Comparison of ENCODE assay signal across 26 cellular contexts in the genomic region with DNA sequence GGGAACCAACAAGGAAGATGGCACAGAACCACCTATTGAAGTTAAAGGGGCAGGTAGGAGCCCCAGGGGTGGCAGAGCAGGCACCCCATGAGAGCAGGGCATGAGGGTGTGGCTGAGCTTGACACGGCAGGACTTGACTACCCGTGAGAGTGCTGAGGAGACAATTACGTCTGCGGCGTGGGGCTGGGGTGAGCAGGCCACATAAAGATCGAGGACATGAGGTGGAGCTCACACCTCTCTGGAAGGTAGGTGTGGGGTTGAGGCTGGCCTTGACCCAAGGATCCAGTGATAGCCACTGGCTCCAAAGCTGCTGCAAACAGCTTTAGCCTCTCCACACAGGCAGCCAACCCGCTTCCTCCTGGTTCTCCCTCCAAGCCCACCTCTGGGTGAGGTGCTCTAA.
"Had no signal": no experiment of that assay in that cellular context is flagged by ENCODE, and none has a peak within 500 bp of the region (broad histone marks: within the 10 kb centered on the region; RNA-seq: fewer than 3 reads in every experiment).

No MANE protein-coding gene starts in this region.

- H3K4me1 ChIP-seq: ascending aorta, body of pancreas had no signal

- H3K27me3 ChIP-seq: ascending aorta, body of pancreas had no signal

- H3K9me3 Mint-ChIP-seq: activated CD4-positive, alpha-beta memory T cell treated with anti-CD3 and anti-CD28 coated beads, Interleukin-2, amount 10 ng/mL, durations not matched to agents 7 days and 5 days had no signal

- H3K9me3 ChIP-seq: body of pancreas had no signal

- H3K27ac ChIP-seq: ascending aorta, body of pancreas, KMS-11, VCaP had no signal

- FAIRE-seq: bronchial epithelial cell had no signal

- H3K4me3 Mint-ChIP-seq: activated CD4-positive, alpha-beta memory T cell treated with anti-CD3 and anti-CD28 coated beads, Interleukin-2, amount 10 ng/mL, durations not matched to agents 7 days and 5 days; activated CD4-positive, alpha-beta T cell treated with anti-CD3 and anti-CD28 coated beads for 36 hours; activated naive CD8-positive, alpha-beta T cell treated with anti-CD3 and anti-CD28 coated beads, Interleukin-2, amount 50 U/mL, for 24 hours; activated T-cell treated with anti-CD3 and anti-CD28 coated beads, Interleukin-2, amount 50 U/mL, for 4 hours; T-helper 17 cell had no signal

- DNase-seq: activated CD4-positive, alpha-beta memory T cell treated with anti-CD3 and anti-CD28 coated beads, Interleukin-2, amount 10 ng/mL, durations not matched to agents 7 days and 5 days; activated CD4-positive, alpha-beta T cell treated with anti-CD3 and anti-CD28 coated beads for 36 hours; activated CD4-positive, alpha-beta T cell treated with anti-CD3 and anti-CD28 coated beads, Interleukin-2, amount 50 U/mL, for 1 hour; activated effector memory CD4-positive, alpha-beta T cell treated with anti-CD3 and anti-CD28 coated beads, Interleukin-2, amount 50 U/mL, for 16 hours; activated naive CD4-positive, alpha-beta T cell treated with Interleukin-2 at 50 U/mL for 16 hours; activated naive CD8-positive, alpha-beta T cell treated with anti-CD3 and anti-CD28 coated beads, Interleukin-2, amount 50 U/mL, for 24 hours; activated T-cell treated with anti-CD3 and anti-CD28 coated beads, Interleukin-2, amount 50 U/mL, for 4 hours; amniotic stem cell; body of pancreas; central memory CD4-positive, alpha-beta T cell; NCI-H1092; NCI-H1417; NCI-H1930; NCI-H2107; NCI-H2171 treated with DMSO at 0.1 percent for 48 hours; NCI-H226; NCI-H510A; NCI-H526 treated with DMSO at 0.1 percent for 48 hours; NCI-H82; SIG-M5; T-helper 17 cell had no signal

- H3K27ac Mint-ChIP-seq: activated CD4-positive, alpha-beta memory T cell treated with anti-CD3 and anti-CD28 coated beads, Interleukin-2, amount 10 ng/mL, durations not matched to agents 7 days and 5 days; activated CD4-positive, alpha-beta T cell treated with anti-CD3 and anti-CD28 coated beads for 36 hours; activated naive CD4-positive, alpha-beta T cell treated with anti-CD3 and anti-CD28 coated beads, Interleukin-2, amount 50 U/mL, for 72 hours; activated naive CD8-positive, alpha-beta T cell treated with anti-CD3 and anti-CD28 coated beads, Interleukin-2, amount 50 U/mL, for 24 hours; T-helper 17 cell had no signal

- H3K9ac ChIP-seq: KMS-11 had no signal

- H3K4me3 ChIP-seq: ascending aorta, body of pancreas had no signal

- ATAC-seq: activated CD4-positive, alpha-beta T cell treated with anti-CD3 and anti-CD28 coated beads for 36 hours; activated naive CD4-positive, alpha-beta T cell treated with anti-CD3 and anti-CD28 coated beads, Interleukin-2, amount 50 U/mL, for 72 hours; activated naive CD8-positive, alpha-beta T cell treated with anti-CD3 and anti-CD28 coated beads, Interleukin-2, amount 50 U/mL, for 24 hours; activated T-cell treated with anti-CD3 and anti-CD28 coated beads, Interleukin-2, amount 50 U/mL, for 4 hours; body of pancreas; T-helper 17 cell had no signal

- H3K4me2 ChIP-seq: KMS-11 had no signal

- H3K4me1 Mint-ChIP-seq: activated CD4-positive, alpha-beta memory T cell treated with anti-CD3 and anti-CD28 coated beads, Interleukin-2, amount 10 ng/mL, durations not matched to agents 7 days and 5 days; activated CD4-positive, alpha-beta T cell treated with anti-CD3 and anti-CD28 coated beads for 36 hours; activated naive CD8-positive, alpha-beta T cell treated with anti-CD3 and anti-CD28 coated beads, Interleukin-2, amount 50 U/mL, for 24 hours; T-helper 17 cell had no signal

- H3K36me3 ChIP-seq: ascending aorta had no signal
